8 cellular contexts compared by ENCODE assay signal in the genomic region with DNA sequence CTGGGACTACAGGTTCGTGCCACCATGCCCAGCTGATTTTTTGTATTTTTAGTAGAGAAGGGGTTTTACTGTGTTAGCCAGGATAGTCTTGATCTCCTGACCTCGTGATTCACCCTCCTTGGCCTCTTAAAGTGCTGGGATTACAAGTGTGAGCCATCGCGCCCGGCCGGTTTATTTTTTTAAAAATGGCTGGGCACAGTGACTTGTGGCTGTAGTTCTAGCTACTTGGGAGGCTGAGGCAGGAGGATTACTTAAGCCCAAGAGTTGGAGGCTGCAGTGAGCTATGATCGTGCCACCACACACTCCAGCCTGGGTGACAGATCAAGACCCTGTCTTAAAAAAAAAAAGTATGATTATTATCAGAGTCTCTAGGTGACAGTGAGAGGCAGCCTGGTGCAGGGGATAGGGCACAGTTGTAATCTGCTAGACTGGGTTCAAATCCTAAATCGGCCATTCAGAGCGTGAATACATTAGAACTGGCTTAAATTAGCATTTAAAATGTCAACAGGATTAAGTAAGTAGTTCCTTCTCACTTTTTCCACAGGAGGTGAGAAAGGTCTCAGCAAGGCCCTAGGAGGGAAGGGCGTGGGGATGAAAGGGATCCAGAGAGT. TPM values are rescaled to one million over a fixed set of nuclear protein-coding genes. Genes with fewer than 3 reads are reported as not detected.
A peak's percentile ranks its signal among the peaks of the same experiment; 100 is the strongest.
DNase-seq lines count a peak whose midpoint lies in the region; ATAC-seq and TF ChIP-seq lines count a peak whose summit lies in the region.

No MANE protein-coding gene starts in this region.

- peaks cover 16% of the 10 kb centered on the region for H3K79me2 ChIP-seq in DND-41 (ENCODE audit: insufficient read depth, low read length)

- H3K27me3 ChIP-seq in DND-41 (ENCODE audit: insufficient read depth, low read length, poor library complexity) (no peaks in the 10 kb centered on the region), duodenal mucosa (ENCODE audit: control insufficient read depth in 1 of 2, insufficient read depth in 2 of 2, low read length in 2 of 2) (no peaks in the 10 kb centered on the region), neutrophil (no peaks in the 10 kb centered on the region)

- H3K4me1 ChIP-seq in DND-41 (ENCODE audit: insufficient read depth, low read length) = peaks cover 32% of the 10 kb centered on the region
- H3K4me1 ChIP-seq in duodenal mucosa (ENCODE audit: control insufficient read depth in 1 of 2, insufficient read depth in 2 of 2, low read length in 2 of 2) = peaks cover 61 to 66% of the 10 kb centered on the region in 2 donors
- peaks cover 40 to 46% of the 10 kb centered on the region in 2 experiments for H3K4me1 ChIP-seq in neutrophil (ENCODE audit: control insufficient read depth in 1 of 2, insufficient read depth in 1 of 2, low read depth in 1 of 2, low read length in 1 of 2)

- H3K4me2 ChIP-seq in DND-41 (ENCODE audit: insufficient read depth, low read length) = peak overlapping the region; percentile 64

- H3K4me3 ChIP-seq in DND-41 (ENCODE audit: low read depth in 1 of 2, low read length in 2 of 2) (peak overlapping the region; percentile 21 to 65; a peak in 3 of 4 replicates), LNCaP clone FGC (ENCODE audit: low read depth, low read length) (peak overlapping the region; percentile 79), duodenal mucosa (ENCODE audit: low read depth in 1 of 2, low read length in 2 of 2) (peak overlapping the region; percentile 86 to 94), neutrophil (ENCODE audit: low read depth in 1 of 2, low read length in 1 of 2) (peak overlapping the region; percentile 63 to 80)

- no peaks in the 10 kb centered on the region for H3K36me3 ChIP-seq in DND-41 (ENCODE audit: insufficient read depth, low read length)
- H3K36me3 ChIP-seq in duodenal mucosa (ENCODE audit: control insufficient read depth in 1 of 2, insufficient read depth in 2 of 2, low read length in 2 of 2) = no peaks in the 10 kb centered on the region
- no peaks in the 10 kb centered on the region for H3K36me3 ChIP-seq in neutrophil

- H2AFZ ChIP-seq in DND-41 (ENCODE audit: low read depth, low read length) = peak overlapping the region; percentile 88

- DNase-seq in DND-41 (no peak), LNCaP clone FGC (ENCODE audit: low read depth) (no peak), left lobe of liver (ENCODE audit: low spot score) (no peak), SKM-1 treated with dmso at 0.1 percent for 144 hours (lab: John Stamatoyannopoulos, UW; ENCODE audit: unreplicated experiment) (no peak), germinal center (ENCODE audit: low spot score) (no peak), RPMI8226 (no peak)

- H3K9ac ChIP-seq in DND-41 (ENCODE audit: low read depth, low read length) = peak overlapping the region; percentile 64
- H3K9ac ChIP-seq in duodenal mucosa (ENCODE audit: low read depth in 1 of 2, low read length in 2 of 2) = peak overlapping the region; percentile 76 to 83

- peak overlapping the region; percentile 91 for H3K27ac ChIP-seq in DND-41 (ENCODE audit: low read length)
- peak overlapping the region; percentile 83 for H3K27ac ChIP-seq in duodenal mucosa (ENCODE audit: low read depth, low read length)
- H3K27ac ChIP-seq in neutrophil = peak overlapping the region; percentile 87

- ATAC-seq in DND-41 (ENCODE audit: insufficient read depth, low read depth) = peak; percentile 23
- ATAC-seq in left lobe of liver = no peak

- no peaks in the 10 kb centered on the region for H3K9me3 ChIP-seq in DND-41 (ENCODE audit: insufficient read depth, low read length, severe bottlenecking)
- no peaks in the 10 kb centered on the region for H3K9me3 ChIP-seq in duodenal mucosa (ENCODE audit: control insufficient read depth in 1 of 2, low read length in 2 of 2)
- H3K9me3 ChIP-seq in neutrophil = no peaks in the 10 kb centered on the region

- no peaks in the 10 kb centered on the region for H4K20me1 ChIP-seq in DND-41 (ENCODE audit: insufficient read depth, low read length)

- TF ChIP-seq CTCF in DND-41 (IDR thresholded peaks at IDR 0.05; ENCODE audit: borderline replicate concordance, extremely low read depth, low read length, poor library complexity, severe bottlenecking) (no peak), LNCaP clone FGC (IDR thresholded peaks at IDR 0.05; ENCODE audit: control insufficient read depth, extremely low read depth, insufficient read depth) (no peak), neutrophil (IDR thresholded peaks at IDR 0.05) (no peak)

RNA-seq across cellular contexts. Expression of a gene that starts 0.4 kb away (rescaled TPM):
- 108 TPM for total RNA-seq in left lobe of liver
